Comparison of ENCODE assay signal across 1 cellular context in the genomic region with DNA sequence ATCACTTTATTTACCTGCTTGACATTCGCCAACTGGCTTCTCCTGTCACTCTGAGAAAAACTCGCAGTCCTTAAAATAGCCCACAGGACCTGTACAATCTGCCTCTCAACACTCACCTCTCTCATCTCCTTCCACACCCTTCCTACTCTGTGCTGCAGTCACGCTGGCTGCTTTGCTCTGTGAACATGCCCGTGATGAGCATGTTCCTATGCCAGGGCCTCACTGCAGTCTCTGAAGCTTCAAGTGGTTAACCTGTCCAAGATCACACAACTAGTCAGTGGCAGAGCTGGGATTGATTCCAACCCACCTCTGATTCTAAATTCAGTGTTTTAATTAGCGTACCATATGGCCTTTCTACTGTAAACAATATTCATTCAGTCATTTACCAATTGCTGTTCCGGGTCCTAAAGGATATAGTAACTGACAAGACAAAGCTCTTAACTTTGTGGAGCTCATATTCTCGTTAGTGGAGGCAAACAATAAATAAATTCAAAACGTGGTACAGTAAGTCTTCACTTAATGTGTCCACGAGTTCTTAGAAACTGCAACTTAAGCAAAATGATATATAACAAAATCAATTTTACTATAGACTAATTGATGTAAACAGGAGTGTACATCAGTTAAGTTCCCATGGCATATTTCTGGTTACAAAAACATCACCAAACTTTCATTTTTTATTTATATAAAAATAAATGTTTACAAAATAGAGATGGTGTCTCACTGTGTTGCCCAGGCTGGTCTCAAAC.
TF ChIP-seq lines count a peak whose summit lies in the region.

No MANE protein-coding gene starts in this region.

TF ChIP-seq in GM23338, 12 proteins besides CTCF, POLR2A, EP300 and RAD21 (continued from another document):
- TF ChIP-seq, protein P1, sequence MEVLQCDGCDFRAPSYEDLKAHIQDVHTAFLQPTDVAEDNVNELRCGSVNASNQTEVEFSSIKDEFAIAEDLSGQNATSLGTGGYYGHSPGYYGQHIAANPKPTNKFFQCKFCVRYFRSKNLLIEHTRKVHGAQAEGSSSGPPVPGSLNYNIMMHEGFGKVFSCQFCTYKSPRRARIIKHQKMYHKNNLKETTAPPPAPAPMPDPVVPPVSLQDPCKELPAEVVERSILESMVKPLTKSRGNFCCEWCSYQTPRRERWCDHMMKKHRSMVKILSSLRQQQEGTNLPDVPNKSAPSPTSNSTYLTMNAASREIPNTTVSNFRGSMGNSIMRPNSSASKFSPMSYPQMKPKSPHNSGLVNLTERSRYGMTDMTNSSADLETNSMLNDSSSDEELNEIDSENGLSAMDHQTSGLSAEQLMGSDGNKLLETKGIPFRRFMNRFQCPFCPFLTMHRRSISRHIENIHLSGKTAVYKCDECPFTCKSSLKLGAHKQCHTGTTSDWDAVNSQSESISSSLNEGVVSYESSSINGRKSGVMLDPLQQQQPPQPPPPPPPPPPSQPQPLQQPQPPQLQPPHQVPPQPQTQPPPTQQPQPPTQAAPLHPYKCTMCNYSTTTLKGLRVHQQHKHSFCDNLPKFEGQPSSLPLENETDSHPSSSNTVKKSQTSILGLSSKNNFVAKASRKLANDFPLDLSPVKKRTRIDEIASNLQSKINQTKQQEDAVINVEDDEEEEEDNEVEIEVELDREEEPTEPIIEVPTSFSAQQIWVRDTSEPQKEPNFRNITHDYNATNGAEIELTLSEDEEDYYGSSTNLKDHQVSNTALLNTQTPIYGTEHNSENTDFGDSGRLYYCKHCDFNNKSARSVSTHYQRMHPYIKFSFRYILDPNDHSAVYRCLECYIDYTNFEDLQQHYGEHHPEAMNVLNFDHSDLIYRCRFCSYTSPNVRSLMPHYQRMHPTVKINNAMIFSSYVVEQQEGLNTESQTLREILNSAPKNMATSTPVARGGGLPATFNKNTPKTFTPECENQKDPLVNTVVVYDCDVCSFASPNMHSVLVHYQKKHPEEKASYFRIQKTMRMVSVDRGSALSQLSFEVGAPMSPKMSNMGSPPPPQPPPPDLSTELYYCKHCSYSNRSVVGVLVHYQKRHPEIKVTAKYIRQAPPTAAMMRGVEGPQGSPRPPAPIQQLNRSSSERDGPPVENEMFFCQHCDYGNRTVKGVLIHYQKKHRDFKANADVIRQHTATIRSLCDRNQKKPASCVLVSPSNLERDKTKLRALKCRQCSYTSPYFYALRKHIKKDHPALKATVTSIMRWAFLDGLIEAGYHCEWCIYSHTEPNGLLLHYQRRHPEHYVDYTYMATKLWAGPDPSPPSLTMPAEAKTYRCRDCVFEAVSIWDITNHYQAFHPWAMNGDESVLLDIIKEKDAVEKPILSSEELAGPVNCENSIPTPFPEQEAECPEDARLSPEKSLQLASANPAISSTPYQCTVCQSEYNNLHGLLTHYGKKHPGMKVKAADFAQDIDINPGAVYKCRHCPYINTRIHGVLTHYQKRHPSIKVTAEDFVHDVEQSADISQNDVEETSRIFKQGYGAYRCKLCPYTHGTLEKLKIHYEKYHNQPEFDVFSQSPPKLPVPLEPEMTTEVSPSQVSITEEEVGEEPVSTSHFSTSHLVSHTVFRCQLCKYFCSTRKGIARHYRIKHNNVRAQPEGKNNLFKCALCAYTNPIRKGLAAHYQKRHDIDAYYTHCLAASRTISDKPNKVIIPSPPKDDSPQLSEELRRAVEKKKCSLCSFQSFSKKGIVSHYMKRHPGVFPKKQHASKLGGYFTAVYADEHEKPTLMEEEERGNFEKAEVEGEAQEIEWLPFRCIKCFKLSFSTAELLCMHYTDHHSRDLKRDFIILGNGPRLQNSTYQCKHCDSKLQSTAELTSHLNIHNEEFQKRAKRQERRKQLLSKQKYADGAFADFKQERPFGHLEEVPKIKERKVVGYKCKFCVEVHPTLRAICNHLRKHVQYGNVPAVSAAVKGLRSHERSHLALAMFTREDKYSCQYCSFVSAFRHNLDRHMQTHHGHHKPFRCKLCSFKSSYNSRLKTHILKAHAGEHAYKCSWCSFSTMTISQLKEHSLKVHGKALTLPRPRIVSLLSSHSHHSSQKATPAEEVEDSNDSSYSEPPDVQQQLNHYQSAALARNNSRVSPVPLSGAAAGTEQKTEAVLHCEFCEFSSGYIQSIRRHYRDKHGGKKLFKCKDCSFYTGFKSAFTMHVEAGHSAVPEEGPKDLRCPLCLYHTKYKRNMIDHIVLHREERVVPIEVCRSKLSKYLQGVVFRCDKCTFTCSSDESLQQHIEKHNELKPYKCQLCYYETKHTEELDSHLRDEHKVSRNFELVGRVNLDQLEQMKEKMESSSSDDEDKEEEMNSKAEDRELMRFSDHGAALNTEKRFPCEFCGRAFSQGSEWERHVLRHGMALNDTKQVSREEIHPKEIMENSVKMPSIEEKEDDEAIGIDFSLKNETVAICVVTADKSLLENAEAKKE (CRISPR knock-in tag; IDR thresholded peaks at IDR 0.05) = no peak
- TF ChIP-seq POLR2AphosphoS5 (IDR thresholded peaks at IDR 0.05; ENCODE audit: low read depth) = no peak
- TF ChIP-seq, protein P2, sequence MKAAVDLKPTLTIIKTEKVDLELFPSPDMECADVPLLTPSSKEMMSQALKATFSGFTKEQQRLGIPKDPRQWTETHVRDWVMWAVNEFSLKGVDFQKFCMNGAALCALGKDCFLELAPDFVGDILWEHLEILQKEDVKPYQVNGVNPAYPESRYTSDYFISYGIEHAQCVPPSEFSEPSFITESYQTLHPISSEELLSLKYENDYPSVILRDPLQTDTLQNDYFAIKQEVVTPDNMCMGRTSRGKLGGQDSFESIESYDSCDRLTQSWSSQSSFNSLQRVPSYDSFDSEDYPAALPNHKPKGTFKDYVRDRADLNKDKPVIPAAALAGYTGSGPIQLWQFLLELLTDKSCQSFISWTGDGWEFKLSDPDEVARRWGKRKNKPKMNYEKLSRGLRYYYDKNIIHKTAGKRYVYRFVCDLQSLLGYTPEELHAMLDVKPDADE (IDR thresholded peaks at IDR 0.05) = no peak
